Comparison of ENCODE assay signal across 18 cellular contexts in the genomic region with DNA sequence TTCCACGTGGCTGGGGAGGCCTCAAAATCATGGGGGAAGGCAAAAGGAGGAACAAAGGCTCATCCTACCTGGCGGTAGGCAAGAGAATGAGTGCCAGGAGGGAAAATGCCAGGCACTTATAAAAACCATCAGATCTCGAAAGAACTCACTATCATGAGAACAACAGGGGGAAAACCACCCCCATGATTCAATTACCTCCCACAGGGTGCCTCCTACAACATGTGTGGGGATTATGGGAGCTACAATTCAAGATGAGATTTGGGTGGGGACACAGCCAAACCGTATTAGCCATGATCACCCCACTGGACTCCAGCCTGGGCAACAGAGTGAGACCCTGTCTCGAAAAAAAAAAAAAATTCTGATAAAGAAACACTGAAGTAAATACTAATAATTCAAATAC.
DNase-seq lines count a peak whose midpoint lies in the region; ATAC-seq and TF ChIP-seq lines count a peak whose summit lies in the region.
"Had no signal": no experiment of that assay in that cellular context is flagged by ENCODE, and none has a peak within 500 bp of the region (broad histone marks: within the 10 kb centered on the region; RNA-seq: fewer than 3 reads in every experiment).

No MANE protein-coding gene starts in this region.

- H3K27me3 Mint-ChIP-seq in stimulated activated naive CD8-positive, alpha-beta T cell treated with anti-CD3 and anti-CD28 coated beads, Interleukin-15, Interleukin-2, amounts not matched to agents 100 ng/mL and 50 ng/mL, for 24 hours = no peaks in the 10 kb centered on the region
- no peaks in the 10 kb centered on the region for H3K27me3 Mint-ChIP-seq in CD4-positive, alpha-beta memory T cell
- H3K27me3 Mint-ChIP-seq: T-helper 17 cell had no signal

- H2AFZ ChIP-seq in OCI-LY7 (ENCODE audit: low read length) (no peak overlapping the region), mesenchymal stem cell (ENCODE audit: low read depth, low read length) (no peak overlapping the region)

- TF ChIP-seq CTCF in OCI-LY7 (conservative IDR thresholded peaks at IDR 0.05; ENCODE audit: low read length) = no peak

- peaks cover 30% of the 10 kb centered on the region for H3K4me1 Mint-ChIP-seq in stimulated activated naive CD8-positive, alpha-beta T cell treated with anti-CD3 and anti-CD28 coated beads, Interleukin-15, Interleukin-2, amounts not matched to agents 100 ng/mL and 50 ng/mL, for 24 hours (ENCODE audit: low read depth)
- peaks cover 6 to 15% (median 11%) of the 10 kb centered on the region in 4 donors for H3K4me1 Mint-ChIP-seq in CD4-positive, alpha-beta memory T cell

- H3K4me3 ChIP-seq in OCI-LY7 (ENCODE audit: low read depth, low read length, poor library complexity, severe bottlenecking) = no peak overlapping the region
- no peak overlapping the region for H3K4me3 ChIP-seq in mesenchymal stem cell (ENCODE audit: insufficient read depth in 1 of 2, low read depth in 1 of 2, low read length in 2 of 2)
- H3K4me3 ChIP-seq in CD4-positive, alpha-beta memory T cell (ENCODE audit: low read length in 2 of 2) = no peak overlapping the region
- H3K4me3 ChIP-seq: K562, MG63 had no signal

- H4K20me1 ChIP-seq in OCI-LY7 (ENCODE audit: insufficient read depth, low read length) = no peaks in the 10 kb centered on the region

- H3K14ac ChIP-seq in mesenchymal stem cell (ENCODE audit: low read length in 2 of 2) = no peak overlapping the region

- H3K9ac ChIP-seq in mesenchymal stem cell (ENCODE audit: low read length) = no peak overlapping the region

- H2AK5ac ChIP-seq in mesenchymal stem cell (ENCODE audit: low read length, severe bottlenecking) = no peak overlapping the region

- POLR2A ChIA-PET in OCI-LY7 (lab: Charles Lee) = no interaction called here
- POLR2A ChIA-PET in CD4-positive, alpha-beta memory T cell (lab: Charles Lee; ENCODE audit: partially characterized antibody) = interaction anchor here (0.6 to 1.1 kb wide), 2 partner anchors 87 to 151 kb away, joined by 3 read pairs; a partner anchor contains a TSS

- H2BK5ac ChIP-seq in mesenchymal stem cell (ENCODE audit: low read depth, low read length, poor library complexity, severe bottlenecking) = no peak overlapping the region

- peak overlapping the region; percentile 37 for H3K27ac ChIP-seq in OCI-LY7 (ENCODE audit: low read depth, low read length, poor library complexity, severe bottlenecking)
- H3K27ac ChIP-seq in mesenchymal stem cell (ENCODE audit: low read length, poor library complexity, severe bottlenecking) = no peak overlapping the region
- H3K27ac ChIP-seq in CD4-positive, alpha-beta memory T cell (ENCODE audit: low read depth, low read length) = no peak overlapping the region

- H3K36me3 ChIP-seq in OCI-LY7 (ENCODE audit: insufficient read depth, low read length) (peaks cover 64% of the 10 kb centered on the region), mesenchymal stem cell (ENCODE audit: control insufficient read depth in 1 of 2, insufficient read depth in 2 of 2, low read depth in 1 of 2, low read length in 2 of 2) (no peaks in the 10 kb centered on the region)
- H3K36me3 ChIP-seq in CD4-positive, alpha-beta memory T cell (ENCODE audit: insufficient read depth, low read length) = no peaks in the 10 kb centered on the region
- H3K36me3 ChIP-seq: MG63 had no signal

- H4K8ac ChIP-seq in mesenchymal stem cell (ENCODE audit: low read length) = peak overlapping the region; percentile 82

- no peak overlapping the region for H3K18ac ChIP-seq in mesenchymal stem cell (ENCODE audit: low read depth in 1 of 2, low read length in 2 of 2)

- intact Hi-C loops in OCI-LY7 (cut with micrococcal nuclease; ENCODE audit: unreplicated experiment) = no loop called here
- intact Hi-C loops in CD4-positive, alpha-beta memory T cell (cut with micrococcal nuclease) = no loop called here

- no peak overlapping the region for H3K23ac ChIP-seq in mesenchymal stem cell (ENCODE audit: low read length in 2 of 2)

- CTCF ChIA-PET in OCI-LY7 (lab: Charles Lee; ENCODE audit: unreplicated experiment) = no interaction called here
- CTCF ChIA-PET in CD4-positive, alpha-beta memory T cell (lab: Charles Lee; ENCODE audit: partially characterized antibody) = no interaction called here

- no peak for ATAC-seq in stimulated activated naive CD8-positive, alpha-beta T cell treated with anti-CD3 and anti-CD28 coated beads, Interleukin-15, Interleukin-2, amounts not matched to agents 100 U/mL and 50 U/mL, for 24 hours
- ATAC-seq: K562, T-helper 17 cell had no signal

- no peak overlapping the region for H3K4me3 Mint-ChIP-seq in stimulated activated naive CD8-positive, alpha-beta T cell treated with anti-CD3 and anti-CD28 coated beads, Interleukin-15, Interleukin-2, amounts not matched to agents 100 ng/mL and 50 ng/mL, for 24 hours
- H3K4me3 Mint-ChIP-seq in CD4-positive, alpha-beta memory T cell = no peak overlapping the region
- H3K4me3 Mint-ChIP-seq: T-helper 17 cell had no signal

- H2BK15ac ChIP-seq in mesenchymal stem cell (ENCODE audit: low read depth, poor library complexity, severe bottlenecking) = no peak overlapping the region

- peaks cover 100% of the 10 kb centered on the region for H3K79me2 ChIP-seq in OCI-LY7 (ENCODE audit: insufficient read depth, low read depth, low read length)

- WGBS in mesenchymal stem cell = 29% methylated on average over 1 of the region's 5 CpGs

- peaks cover 66% of the 10 kb centered on the region for H3K4me1 ChIP-seq in OCI-LY7 (ENCODE audit: insufficient read depth, low read length, poor library complexity, severe bottlenecking)
- no peaks in the 10 kb centered on the region for H3K4me1 ChIP-seq in mesenchymal stem cell (ENCODE audit: control insufficient read depth, insufficient read depth, low read depth, low read length)
- H3K4me1 ChIP-seq in CD4-positive, alpha-beta memory T cell (ENCODE audit: insufficient read depth, low read length) = no peaks in the 10 kb centered on the region

- peak overlapping the region; percentile 34 for H2BK120ac ChIP-seq in mesenchymal stem cell (ENCODE audit: low read depth, low read length)

- H3K4ac ChIP-seq in mesenchymal stem cell (ENCODE audit: low read depth in 1 of 2, low read length in 2 of 2) = no peak overlapping the region

- H3K9me3 Mint-ChIP-seq in stimulated activated naive CD8-positive, alpha-beta T cell treated with anti-CD3 and anti-CD28 coated beads, Interleukin-15, Interleukin-2, amounts not matched to agents 100 ng/mL and 50 ng/mL, for 24 hours = peaks cover 4% of the 10 kb centered on the region
- H3K9me3 Mint-ChIP-seq in CD4-positive, alpha-beta memory T cell = peaks cover 0 to 4% (median 0%) of the 10 kb centered on the region in 8 donors

- no peak overlapping the region for H2BK12ac ChIP-seq in mesenchymal stem cell (ENCODE audit: low read length in 2 of 2)

- no peak overlapping the region for H3K4me2 ChIP-seq in OCI-LY7 (ENCODE audit: low read length)
- H3K4me2 ChIP-seq in mesenchymal stem cell (ENCODE audit: low read length, poor library complexity, severe bottlenecking) = no peak overlapping the region

- no peak overlapping the region for H4K91ac ChIP-seq in mesenchymal stem cell (ENCODE audit: low read length)

- H3K36me3 Mint-ChIP-seq in stimulated activated naive CD8-positive, alpha-beta T cell treated with anti-CD3 and anti-CD28 coated beads, Interleukin-15, Interleukin-2, amounts not matched to agents 100 ng/mL and 50 ng/mL, for 24 hours (ENCODE audit: low read depth) = peaks cover 13% of the 10 kb centered on the region
- peaks cover 3 to 4% of the 10 kb centered on the region in 2 donors for H3K36me3 Mint-ChIP-seq in CD4-positive, alpha-beta memory T cell

- peaks cover 17% of the 10 kb centered on the region for H3K79me1 ChIP-seq in mesenchymal stem cell (replicated peaks; ENCODE audit: low read length, poor library complexity, severe bottlenecking)

- no peaks in the 10 kb centered on the region for H3K27me3 ChIP-seq in mesenchymal stem cell (ENCODE audit: control insufficient read depth in 1 of 2, insufficient read depth in 1 of 2, low read length in 2 of 2)
- no peaks in the 10 kb centered on the region for H3K27me3 ChIP-seq in CD4-positive, alpha-beta memory T cell (ENCODE audit: insufficient read depth, low read length)
- H3K27me3 ChIP-seq: MG63 had no signal

- no TSS peak for BruUV-seq in OCI-LY7 (replicated peaks; lab: Mats Ljungman, UMichigan)

- DNase-seq in stimulated activated naive CD8-positive, alpha-beta T cell treated with anti-CD3 and anti-CD28 coated beads, Interleukin-15, Interleukin-2, amounts not matched to agents 100 U/mL and 50 U/mL, for 24 hours = no peak
- DNase-seq in OCI-LY7 (ENCODE audit: low spot score) (no peak), mesenchymal stem cell (no peak), activated T-cell treated with anti-CD3 and anti-CD28 coated beads for 4 hours (no peak), DMS53 treated with DMSO at 0.1 percent for 48 hours (lab: John Stamatoyannopoulos, UW; ENCODE audit: unreplicated experiment) (no peak)
- DNase-seq in CD4-positive, alpha-beta memory T cell = no peak
- DNase-seq: Caco-2, DMS 273 treated with DMSO at 0.1 percent for 48 hours, DND-41, MG63, NCI-H1417, NCI-H1694 treated with DMSO at 0.1 percent for 48 hours, NCI-H2081 treated with DMSO at 0.1 percent for 48 hours, NCI-H510A treated with DMSO at 0.1 percent for 48 hours, Right ventricle myocardium superior, T-helper 17 cell had no signal

- H3K9me3 ChIP-seq in OCI-LY7 (ENCODE audit: low read length) (peaks cover 15% of the 10 kb centered on the region; the same call in 1 of the 2 replicates), mesenchymal stem cell (ENCODE audit: control insufficient read depth, low read length) (no peaks in the 10 kb centered on the region)
- no peaks in the 10 kb centered on the region for H3K9me3 ChIP-seq in CD4-positive, alpha-beta memory T cell (ENCODE audit: control insufficient read depth in 1 of 2, low read length in 2 of 2)
- H3K9me3 ChIP-seq: Caco-2, MG63 had no signal

- no peaks in the 10 kb centered on the region for H3K9me2 ChIP-seq in OCI-LY7 (ENCODE audit: insufficient read depth, low read length)

- peak overlapping the region; percentile 46 for H3K27ac Mint-ChIP-seq in stimulated activated naive CD8-positive, alpha-beta T cell treated with anti-CD3 and anti-CD28 coated beads, Interleukin-15, Interleukin-2, amounts not matched to agents 100 ng/mL and 50 ng/mL, for 24 hours
- H3K27ac Mint-ChIP-seq in CD4-positive, alpha-beta memory T cell = peak overlapping the region in 2 of 7 donors; percentile 12 to 79
- H3K27ac Mint-ChIP-seq: T-helper 17 cell had no signal
